In genomic region chr6:156379946-156380707, GRCh38 we compare ENCODE assay signal across 12 cellular contexts.
DNase-seq lines count a peak whose midpoint lies in the region; ATAC-seq and TF ChIP-seq lines count a peak whose summit lies in the region.
"Had no signal": no experiment of that assay in that cellular context is flagged by ENCODE, and none has a peak within 500 bp of the region (broad histone marks: within the 10 kb centered on the region; RNA-seq: fewer than 3 reads in every experiment).

No MANE protein-coding gene starts in this region.

- peak; percentile 59 for ATAC-seq in foreskin keratinocyte

- H3K36me3 Mint-ChIP-seq in CD4-positive, alpha-beta memory T cell, result peaks cover 0 to 11% of the 10 kb centered on the region in 2 donors
- no peaks in the 10 kb centered on the region for H3K36me3 Mint-ChIP-seq in CD8-positive, alpha-beta memory T cell

- H3K27me3 Mint-ChIP-seq in CD4-positive, alpha-beta memory T cell, result peaks cover 0 to 3% of the 10 kb centered on the region in 2 donors
- peaks cover 0 to 3% of the 10 kb centered on the region in 2 donors for H3K27me3 Mint-ChIP-seq in CD8-positive, alpha-beta memory T cell

- no peaks in the 10 kb centered on the region for H3K9me3 ChIP-seq in CD4-positive, alpha-beta memory T cell (ENCODE audit: control insufficient read depth in 1 of 2, low read length in 2 of 2)
- no peaks in the 10 kb centered on the region for H3K9me3 ChIP-seq in CD8-positive, alpha-beta memory T cell (ENCODE audit: low read length)

- peaks cover 0 to 13% (median 2%) of the 10 kb centered on the region in 4 donors for H3K4me1 Mint-ChIP-seq in CD4-positive, alpha-beta memory T cell
- H3K4me1 Mint-ChIP-seq in CD8-positive, alpha-beta memory T cell, result no peaks in the 10 kb centered on the region

- peak overlapping the region in 3 of 7 donors; percentile 7 to 42 (median 18) for H3K27ac Mint-ChIP-seq in CD4-positive, alpha-beta memory T cell
- H3K27ac Mint-ChIP-seq in CD8-positive, alpha-beta memory T cell, result no peak overlapping the region

- peak; percentile 15 for DNase-seq in NCI-H1694 treated with DMSO at 0.1 percent for 48 hours (lab: John Stamatoyannopoulos, UW)
- no peak for DNase-seq in NCI-H1694 (lab: John Stamatoyannopoulos, UW)
- peak; percentile 69 for DNase-seq in RPMI7951 (ENCODE audit: low read depth)
- DNase-seq in foreskin keratinocyte, result no peak
- DNase-seq in CD4-positive, alpha-beta memory T cell, result no peak
- no peak for DNase-seq in foreskin melanocyte
- DNase-seq in CD8-positive, alpha-beta memory T cell, result no peak
- DNase-seq: 8988T; activated CD4-positive, alpha-beta T cell treated with anti-CD3 and anti-CD28 coated beads, Interleukin-2, amount 50 U/mL, for 1 hour; hippocampal formation had no signal

- POLR2A ChIA-PET in CD4-positive, alpha-beta memory T cell (lab: Charles Lee; ENCODE audit: partially characterized antibody), result no interaction called here
- POLR2A ChIA-PET in CD8-positive, alpha-beta memory T cell (lab: Charles Lee), result no interaction called here

- 23% methylated on average over 5 of the region's 5 CpGs for WGBS in urinary bladder

- H3K27ac ChIP-seq in foreskin keratinocyte (no peak overlapping the region), urinary bladder (ENCODE audit: low read depth) (peak overlapping the region; percentile 5)
- H3K27ac ChIP-seq in CD4-positive, alpha-beta memory T cell (ENCODE audit: low read depth, low read length), result no peak overlapping the region
- H3K27ac ChIP-seq in CD8-positive, alpha-beta memory T cell (ENCODE audit: low read depth, low read length), result no peak overlapping the region
- H3K27ac ChIP-seq: KMS-11 had no signal

- CTCF ChIA-PET in CD4-positive, alpha-beta memory T cell (lab: Charles Lee; ENCODE audit: partially characterized antibody), result interaction anchor here (0.9 to 1.7 kb wide), 2 partner anchors 16 to 31 kb away, joined by 3 to 5 read pairs; no protein-coding TSS in a partner anchor
- CTCF ChIA-PET in CD8-positive, alpha-beta memory T cell (lab: Charles Lee), result no interaction called here

- intact Hi-C loops in CD4-positive, alpha-beta memory T cell (cut with micrococcal nuclease), result loop anchor here (1.0 to 10.0 kb wide), 3 partner anchors 11 to 805 kb away; no protein-coding TSS in a partner anchor

- H3K4me1 ChIP-seq in foreskin keratinocyte (no peaks in the 10 kb centered on the region), urinary bladder (ENCODE audit: insufficient read depth) (no peaks in the 10 kb centered on the region)
- H3K4me1 ChIP-seq in CD4-positive, alpha-beta memory T cell (ENCODE audit: insufficient read depth, low read length), result no peaks in the 10 kb centered on the region
- no peaks in the 10 kb centered on the region for H3K4me1 ChIP-seq in CD8-positive, alpha-beta memory T cell (ENCODE audit: insufficient read depth, low read length)

- no peaks in the 10 kb centered on the region for H3K36me3 ChIP-seq in urinary bladder (ENCODE audit: insufficient read depth)
- H3K36me3 ChIP-seq in CD4-positive, alpha-beta memory T cell (ENCODE audit: insufficient read depth, low read length), result no peaks in the 10 kb centered on the region
- H3K36me3 ChIP-seq in CD8-positive, alpha-beta memory T cell (ENCODE audit: insufficient read depth, low read length), result no peaks in the 10 kb centered on the region

- no peak for TF ChIP-seq CTCF in foreskin keratinocyte (conservative IDR thresholded peaks at IDR 0.05)

- H3K27me3 ChIP-seq in foreskin keratinocyte, result no peaks in the 10 kb centered on the region
- H3K27me3 ChIP-seq in CD4-positive, alpha-beta memory T cell (ENCODE audit: insufficient read depth, low read length), result no peaks in the 10 kb centered on the region
- no peaks in the 10 kb centered on the region for H3K27me3 ChIP-seq in CD8-positive, alpha-beta memory T cell (ENCODE audit: insufficient read depth, low read length, poor library complexity, severe bottlenecking)

- no peak overlapping the region for H3K4me3 Mint-ChIP-seq in CD4-positive, alpha-beta memory T cell
- no peak overlapping the region for H3K4me3 Mint-ChIP-seq in CD8-positive, alpha-beta memory T cell

- no peaks in the 10 kb centered on the region for H3K9me3 Mint-ChIP-seq in CD4-positive, alpha-beta memory T cell
- H3K9me3 Mint-ChIP-seq in CD8-positive, alpha-beta memory T cell, result no peaks in the 10 kb centered on the region

- no peak overlapping the region for H3K4me3 ChIP-seq in urinary bladder (ENCODE audit: low read depth, low read length)
- H3K4me3 ChIP-seq in CD4-positive, alpha-beta memory T cell (ENCODE audit: low read length in 2 of 2), result no peak overlapping the region
- H3K4me3 ChIP-seq in CD8-positive, alpha-beta memory T cell (ENCODE audit: low read length), result no peak overlapping the region

Comparison
In these comparisons a context has a peak if more than half of its experiments do, and no peak if none do; other contexts are left out.
1. DNase-seq: peak in NCI-H1694 treated with DMSO at 0.1 percent for 48 hours (single experiment) and RPMI7951 (single experiment); none in NCI-H1694 (single experiment), foreskin keratinocyte (0 of 2), CD4-positive, alpha-beta memory T cell (0 of 5), foreskin melanocyte (single experiment) and CD8-positive, alpha-beta memory T cell (0 of 5).